Comparison of ENCODE assay signal across 13 cellular contexts in the genomic region with DNA sequence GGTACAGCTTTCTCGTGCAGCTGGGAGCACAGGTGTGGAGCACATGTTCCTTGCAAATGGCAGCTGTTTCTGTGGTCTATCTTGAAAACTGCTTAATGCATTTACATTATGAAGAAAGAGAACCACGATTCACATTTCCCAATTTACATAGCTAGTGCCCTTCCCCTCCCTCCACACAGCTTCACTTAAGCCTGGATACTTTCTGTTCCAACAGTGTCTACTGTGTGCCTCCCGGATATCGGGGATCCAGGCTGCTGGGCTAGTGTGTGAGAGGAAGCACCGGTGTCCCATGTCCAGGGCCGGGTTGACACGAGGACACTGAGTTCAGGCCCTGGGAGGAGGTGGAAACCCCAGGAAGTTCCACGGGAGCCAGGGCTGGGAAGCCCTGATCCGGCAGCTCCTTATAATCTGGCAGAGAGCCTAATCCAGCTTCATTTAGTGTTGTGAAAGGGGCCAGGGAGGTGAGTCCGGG. TPM values are rescaled to one million over a fixed set of nuclear protein-coding genes. Genes with fewer than 3 reads are reported as not detected.
DNase-seq lines count a peak whose midpoint lies in the region; ATAC-seq, FAIRE-seq and TF ChIP-seq lines count a peak whose summit lies in the region.
"Had no signal": no experiment of that assay in that cellular context is flagged by ENCODE, and none has a peak within 500 bp of the region (broad histone marks: within the 10 kb centered on the region; RNA-seq: fewer than 3 reads in every experiment).

No MANE protein-coding gene starts in this region.

- TF ChIP-seq CTCF in MCF 10A (IDR thresholded peaks at IDR 0.05; ENCODE audit: unreplicated experiment) (no peak), breast epithelium (IDR thresholded peaks at IDR 0.05) (no peak), GM12878 (IDR thresholded peaks at IDR 0.05 in 2 of 3, conservative IDR thresholded peaks at IDR 0.05 in 1 of 3; ENCODE audit: control insufficient read depth in 2 of 3, extremely low read depth in 1 of 3, insufficient read depth in 1 of 3, low read depth in 3 of 3, low read length in 3 of 3) (no peak)

- no peaks in the 10 kb centered on the region for H3K36me3 Mint-ChIP-seq in MCF 10A (ENCODE audit: insufficient read depth, unreplicated experiment)
- H3K36me3 Mint-ChIP-seq: naive thymus-derived CD4-positive, alpha-beta T cell; stimulated activated effector memory CD8-positive, alpha-beta T cell treated with anti-CD3 and anti-CD28 coated beads, Interleukin-12 subunit alpha, Interleukin-12 subunit beta, amount 100 ng/mL, for 72 hours; WTC11 had no signal

- RAD21 ChIA-PET in GM12878 (lab: Charles Lee; ENCODE audit: unreplicated experiment), result interaction anchor here (0.9 to 21.3 kb wide), 5 partner anchors 11 to 270 kb away, joined by 3 to 728 read pairs (median 9); partner anchors contain the start of gene TMCC2

- CTCF ChIA-PET in MCF 10A (lab: Yijun Ruan, JAX) (interaction anchor here (0.6 to 14.4 kb wide), 19 partner anchors 15 to 725 kb away, joined by 3 to 487 read pairs (median 18); partner anchors contain the start of genes RBBP5 and TMCC2), GM12878 (lab: Yijun Ruan, JAX) (interaction anchor here (3.1 to 42.1 kb wide), 6 partner anchors 14 to 197 kb away, joined by 11 to 2333 read pairs (median 102); partner anchors contain the start of genes NUAK2 and TMCC2)

- DNase-seq in MCF 10A (ENCODE audit: unreplicated experiment), result peak; percentile 52
- no peak for DNase-seq in breast epithelium (ENCODE audit: low spot score in 2 of 2)
- DNase-seq in GM12878 (ENCODE audit: low read depth, low spot score), result no peak
- DNase-seq in right cardiac atrium, result peak in 1 of 3 donors; percentile 69
- no peak for DNase-seq in Kasumi-1 (lab: John Stamatoyannopoulos, UW)
- DNase-seq: naive thymus-derived CD4-positive, alpha-beta T cell had no signal

- POLR2A ChIA-PET in MCF 10A (lab: Yijun Ruan, JAX) (interaction anchor here (0.8 to 7.9 kb wide), 8 partner anchors 12 to 195 kb away, joined by 3 to 121 read pairs (median 3); partner anchors contain the start of gene TMCC2), GM12878 (lab: Charles Lee) (interaction anchor here (0.5 to 1.6 kb wide), 3 partner anchors 20 to 88 kb away, joined by 3 to 9 read pairs (median 3); no protein-coding TSS in a partner anchor)

- intact Hi-C loops in MCF 10A (cut with micrococcal nuclease), result loop anchor here (10.0 kb wide), 1 partner anchor 695 kb away; no protein-coding TSS in a partner anchor
- intact Hi-C loops in breast epithelium (cut with DNase I; ENCODE audit: low total_unique reads), result no loop called here
- intact Hi-C loops in GM12878 (cut with micrococcal nuclease; ENCODE audit: unreplicated experiment), result loop anchor here (5.0 kb wide), 1 partner anchor 117 kb away; no protein-coding TSS in a partner anchor
- intact Hi-C loops in right cardiac atrium (cut with DNase I), result loop anchor here (5.0 to 10.0 kb wide), 6 partner anchors 75 to 277 kb away; partner anchors contain the start of gene RBBP5 (in 2 of the 4)

- TF ChIP-seq EP300 in GM12878 (IDR thresholded peaks at IDR 0.05; ENCODE audit: borderline replicate concordance in 1 of 2, control insufficient read depth in 1 of 2, low read depth in 2 of 2, low read length in 2 of 2), result no peak

- SMC1A ChIA-PET in GM12878 (lab: Charles Lee; ENCODE audit: uncharacterized antibody, unreplicated experiment), result interaction anchor here (0.5 to 17.4 kb wide), 5 partner anchors 17 to 856 kb away, joined by 3 to 427 read pairs (median 3); partner anchors contain the start of gene TMCC2

- no peaks in the 10 kb centered on the region for H3K9me3 ChIP-seq in breast epithelium
- no peaks in the 10 kb centered on the region for H3K9me3 ChIP-seq in GM12878 (replicated peaks; ENCODE audit: control insufficient read depth, insufficient read depth, low read length)
- no peaks in the 10 kb centered on the region for H3K9me3 ChIP-seq in right cardiac atrium (ENCODE audit: control insufficient read depth, low read length)
- H3K9me3 ChIP-seq in thymus (ENCODE audit: control insufficient read depth), result no peaks in the 10 kb centered on the region
- H3K9me3 ChIP-seq: SJSA1 had no signal

- in situ Hi-C loops in GM12878 (cut with MboI), result loop anchor here (5.0 kb wide), 1 partner anchor 282 kb away; no protein-coding TSS in a partner anchor

- H3K4me1 Mint-ChIP-seq in MCF 10A (ENCODE audit: insufficient read depth, unreplicated experiment), result peaks cover 34% of the 10 kb centered on the region

- no peak for FAIRE-seq in GM12878 (lab: Jason Lieb, UNC)

- no peak for TF ChIP-seq POLR2A in breast epithelium (IDR thresholded peaks at IDR 0.05)
- TF ChIP-seq POLR2A in GM12878 (IDR thresholded peaks at IDR 0.05; ENCODE audit: low read depth, low read length), result no peak

- no peaks in the 10 kb centered on the region for H3K79me2 ChIP-seq in GM12878 (ENCODE audit: control insufficient read depth, insufficient read depth, low read length)

- no peaks in the 10 kb centered on the region for H3K27me3 Mint-ChIP-seq in MCF 10A (ENCODE audit: insufficient read depth, unreplicated experiment)
- H3K27me3 Mint-ChIP-seq: activated T-helper 17 cell treated with anti-CD3 and anti-CD28 coated beads, Interleukin-2, amount 50 U/mL, for 72 hours; naive thymus-derived CD4-positive, alpha-beta T cell had no signal

- H2AFZ ChIP-seq in GM12878 (ENCODE audit: control insufficient read depth, low read depth, low read length), result no peak overlapping the region

- peaks cover 4% of the 10 kb centered on the region for H4K20me1 ChIP-seq in GM12878 (ENCODE audit: control insufficient read depth, insufficient read depth)

- TF ChIP-seq RAD21 in GM12878 (IDR thresholded peaks at IDR 0.05; ENCODE audit: insufficient read depth, low read depth, low read length), result no peak

- no peaks in the 10 kb centered on the region for H3K9me3 Mint-ChIP-seq in MCF 10A (ENCODE audit: unreplicated experiment)
- H3K9me3 Mint-ChIP-seq: activated T-helper 17 cell treated with anti-CD3 and anti-CD28 coated beads, Interleukin-2, amount 50 U/mL, for 72 hours; naive thymus-derived CD4-positive, alpha-beta T cell; stimulated activated effector memory CD8-positive, alpha-beta T cell treated with anti-CD3 and anti-CD28 coated beads, Interleukin-12 subunit alpha, Interleukin-12 subunit beta, amount 100 ng/mL, for 72 hours; WTC11 had no signal

- H3K27ac Mint-ChIP-seq in MCF 10A (ENCODE audit: low read depth, unreplicated experiment), result peak overlapping the region; percentile 90
- H3K27ac Mint-ChIP-seq: activated T-helper 17 cell treated with anti-CD3 and anti-CD28 coated beads, Interleukin-2, amount 50 U/mL, for 72 hours; naive thymus-derived CD4-positive, alpha-beta T cell; stimulated activated effector memory CD8-positive, alpha-beta T cell treated with anti-CD3 and anti-CD28 coated beads, Interleukin-12 subunit alpha, Interleukin-12 subunit beta, amount 100 ng/mL, for 72 hours; WTC11 had no signal

- H3K4me2 ChIP-seq in GM12878 (ENCODE audit: control insufficient read depth, insufficient read depth), result no peak overlapping the region

- 30% methylated on average over 10 of the region's 10 CpGs for WGBS in GM12878 (ENCODE audit: insufficient coverage, insufficient replicate concordance, low lambda C conversion rate, missing lambda C conversion rate)
- WGBS in right cardiac atrium, result 23% methylated on average over 10 of the region's 10 CpGs
- WGBS in thymus, result 73% methylated on average over 10 of the region's 10 CpGs

- H3K27me3 ChIP-seq in breast epithelium (no peaks in the 10 kb centered on the region), GM12878 (replicated peaks in 1 of 2; ENCODE audit: control insufficient read depth in 2 of 2, insufficient read depth in 2 of 2, low read length in 1 of 2) (no peaks in the 10 kb centered on the region; a peak in 2 of 4 replicates), right cardiac atrium (ENCODE audit: control insufficient read depth, insufficient read depth) (no peaks in the 10 kb centered on the region), thymus (ENCODE audit: control insufficient read depth, insufficient read depth) (peaks cover 8% of the 10 kb centered on the region)
- H3K27me3 ChIP-seq: SJSA1 had no signal

- no peaks in the 10 kb centered on the region for H3K36me3 ChIP-seq in breast epithelium
- no peaks in the 10 kb centered on the region for H3K36me3 ChIP-seq in GM12878 (ENCODE audit: control insufficient read depth in 2 of 2, insufficient read depth in 2 of 2, low read length in 1 of 2)
- no peaks in the 10 kb centered on the region for H3K36me3 ChIP-seq in thymus (ENCODE audit: control insufficient read depth, insufficient read depth)
- H3K36me3 ChIP-seq: SJSA1 had no signal

- H3K27ac ChIP-seq in breast epithelium (no peak overlapping the region), GM12878 (ENCODE audit: control insufficient read depth, insufficient read depth) (no peak overlapping the region), right cardiac atrium (ENCODE audit: low read length) (no peak overlapping the region), thymus (ENCODE audit: low read depth) (peak overlapping the region; percentile 10)
- H3K27ac ChIP-seq: SJSA1 had no signal

- no peak overlapping the region for H3K4me3 Mint-ChIP-seq in MCF 10A (ENCODE audit: unreplicated experiment)
- H3K4me3 Mint-ChIP-seq: activated T-helper 17 cell treated with anti-CD3 and anti-CD28 coated beads, Interleukin-2, amount 50 U/mL, for 72 hours; naive thymus-derived CD4-positive, alpha-beta T cell; stimulated activated effector memory CD8-positive, alpha-beta T cell treated with anti-CD3 and anti-CD28 coated beads, Interleukin-12 subunit alpha, Interleukin-12 subunit beta, amount 100 ng/mL, for 72 hours; WTC11 had no signal

- ATAC-seq in GM12878 (no peak), right cardiac atrium (peak; percentile 8 to 39), GM18498 (IDR thresholded peaks at IDR 0.05; ENCODE audit: unreplicated experiment) (no peak), GM18868 (IDR thresholded peaks at IDR 0.05; ENCODE audit: unreplicated experiment) (no peak)
- ATAC-seq: activated T-helper 17 cell treated with anti-CD3 and anti-CD28 coated beads, Interleukin-2, amount 50 U/mL, for 72 hours; naive thymus-derived CD4-positive, alpha-beta T cell; stimulated activated effector memory CD8-positive, alpha-beta T cell treated with anti-CD3 and anti-CD28 coated beads, Interleukin-12 subunit alpha, Interleukin-12 subunit beta, amount 100 ng/mL, for 72 hours; WTC11 had no signal

- BruUV-seq in MCF 10A (replicated peaks; lab: Mats Ljungman, UMichigan), result no TSS peak
- BruUV-seq in GM12878 (replicated peaks; lab: Mats Ljungman, UMichigan), result no TSS peak

- H3K9ac ChIP-seq in GM12878 (ENCODE audit: control insufficient read depth, insufficient read depth, low read length), result no peak overlapping the region

- H3K4me3 ChIP-seq in breast epithelium (no peak overlapping the region), GM12878 (no peak overlapping the region), right cardiac atrium (ENCODE audit: low read length) (no peak overlapping the region), thymus (ENCODE audit: low read length) (no peak overlapping the region)
- H3K4me3 ChIP-seq: SJSA1 had no signal

- H3K4me1 ChIP-seq in breast epithelium (no peaks in the 10 kb centered on the region), GM12878 (ENCODE audit: control insufficient read depth, insufficient read depth, low read length) (no peaks in the 10 kb centered on the region), right cardiac atrium (ENCODE audit: control insufficient read depth, insufficient read depth, low read length) (peaks cover 15% of the 10 kb centered on the region), thymus (ENCODE audit: control insufficient read depth, insufficient read depth, low read length) (peaks cover 15% of the 10 kb centered on the region)

RNA-seq across cellular contexts. Expression of gene TMCC2, which starts 31.7 kb away (rescaled TPM):
- total RNA-seq in MCF 10A (2022) (0.54 and 0.79 TPM in 2 replicates), breast epithelium (1 to 10 TPM; 1.1 to 2.2 (median 2.0) TPM), GM12878 (2014; rRNA removed) (1.1 and 1.2 TPM in 2 replicates), GM12878 (2014; rRNA removed; fragmentation: Illumina TruSeq; extraction: Trizol) (0.76 and 1.2 TPM in 2 replicates), GM12878 (2021) (2.3 and 2.4 TPM in 2 replicates), right cardiac atrium (10 to 100 TPM in 3 of 4 donors, 1 to 10 TPM in 1; 6.5 to 15.9 (median 13.2) TPM)
- total RNA-seq in GM12878 (2013; cell fraction: nucleolus; rRNA removed), result 3.7 and 4.3 TPM in 2 replicates
- polyA plus RNA-seq in GM12878 (2011; ENCODE audit: low read depth), result 0.09 TPM
- polyA plus RNA-seq in GM12878 (2011; rRNA removed) (0.76 and 1.6 TPM in 2 replicates), GM12878 (2014; fragmentation: Illumina TruSeq; extraction: Trizol) (0.10 and 0.76 TPM in 2 replicates), GM12878 (2014; fragmentation: Nextera tagmentation; extraction: Ambion mirVana) (under 1 TPM; 0.06 to 0.18 TPM), GM12878 (2014; rRNA removed) (1.7 and 2.1 TPM in 2 replicates), GM12878 (2016; fragmentation: Nextera tagmentation; extraction: Ambion mirVana) (under 1 TPM; 0.42 to 0.47 TPM), right cardiac atrium (15.7 TPM), thymus (3.7 TPM)
- polyA plus RNA-seq in GM12878 (2011; cell fraction: cytosol; rRNA removed), result 1.8 and 2.1 TPM in 2 replicates
- polyA plus RNA-seq in GM12878 (2011; cell fraction: nucleus; rRNA removed), result 2.2 and 2.3 TPM in 2 replicates
- polyA plus RNA-seq in GM12878 (2012), result 0.32 and 0.55 TPM in 2 replicates
- 1.1 and 2.4 TPM in 2 replicates for polyA minus RNA-seq in GM12878 (2011; rRNA and poly(A)+ RNA removed)
- 0.83 and 1.6 TPM in 2 replicates for polyA minus RNA-seq in GM12878 (2011; cell fraction: cytosol; rRNA and poly(A)+ RNA removed)
- polyA minus RNA-seq in GM12878 (2011; cell fraction: nucleus; rRNA and poly(A)+ RNA removed), result 0.60 and 1.3 TPM in 2 replicates

RNA-seq across cellular contexts. Expression of gene DSTYK, which starts 47.9 kb away (rescaled TPM):
- total RNA-seq in MCF 10A (2022) (18.4 and 21.5 TPM in 2 replicates), breast epithelium (10 to 100 TPM; 10.2 to 19.3 (median 12.5) TPM), GM12878 (2014; rRNA removed) (4.6 and 5.2 TPM in 2 replicates), GM12878 (2014; rRNA removed; fragmentation: Illumina TruSeq; extraction: Trizol) (4.1 and 4.2 TPM in 2 replicates), GM12878 (2021) (4.7 and 5.5 TPM in 2 replicates), right cardiac atrium (10 to 100 TPM in 1 of 4 donors, 1 to 10 TPM in 3; 7.9 to 10.1 (median 8.6) TPM)
- total RNA-seq in GM12878 (2013; cell fraction: nucleolus; rRNA removed), result 8.1 and 8.2 TPM in 2 replicates
- 1.2 TPM for polyA plus RNA-seq in GM12878 (2011; ENCODE audit: low read depth)
- polyA plus RNA-seq in GM12878 (2011; rRNA removed) (3.2 and 3.4 TPM in 2 replicates), GM12878 (2014; fragmentation: Illumina TruSeq; extraction: Trizol) (4.5 and 5.4 TPM in 2 replicates), GM12878 (2014; fragmentation: Nextera tagmentation; extraction: Ambion mirVana) (1 to 10 TPM; 2.7 to 3.4 TPM), GM12878 (2014; rRNA removed) (3.8 and 4.0 TPM in 2 replicates), GM12878 (2016; fragmentation: Nextera tagmentation; extraction: Ambion mirVana) (1 to 10 TPM; 2.7 to 3.4 TPM), right cardiac atrium (4.9 TPM), thymus (6.3 TPM)
- 2.0 and 2.1 TPM in 2 replicates for polyA plus RNA-seq in GM12878 (2011; cell fraction: cytosol; rRNA removed)
- 1.1 and 1.3 TPM in 2 replicates for polyA plus RNA-seq in GM12878 (2011; cell fraction: nucleus; rRNA removed)
- polyA plus RNA-seq in GM12878 (2012), result 1.5 TPM in 2 replicates
- polyA minus RNA-seq in GM12878 (2011; rRNA and poly(A)+ RNA removed), result 4.2 and 4.8 TPM in 2 replicates
- polyA minus RNA-seq in GM12878 (2011; cell fraction: cytosol; rRNA and poly(A)+ RNA removed), result 2.0 TPM in 2 replicates
- 1.5 and 3.3 TPM in 2 replicates for polyA minus RNA-seq in GM12878 (2011; cell fraction: nucleus; rRNA and poly(A)+ RNA removed)

Comparison
In these comparisons a context has a peak if more than half of its experiments do, and no peak if none do; other contexts are left out.
1. ATAC-seq: peak in right cardiac atrium (2 of 2); none in GM12878 (single experiment), GM18498 (single experiment) and GM18868 (single experiment).